Comparison of ENCODE assay signal across 1 cellular context in the genomic region with DNA sequence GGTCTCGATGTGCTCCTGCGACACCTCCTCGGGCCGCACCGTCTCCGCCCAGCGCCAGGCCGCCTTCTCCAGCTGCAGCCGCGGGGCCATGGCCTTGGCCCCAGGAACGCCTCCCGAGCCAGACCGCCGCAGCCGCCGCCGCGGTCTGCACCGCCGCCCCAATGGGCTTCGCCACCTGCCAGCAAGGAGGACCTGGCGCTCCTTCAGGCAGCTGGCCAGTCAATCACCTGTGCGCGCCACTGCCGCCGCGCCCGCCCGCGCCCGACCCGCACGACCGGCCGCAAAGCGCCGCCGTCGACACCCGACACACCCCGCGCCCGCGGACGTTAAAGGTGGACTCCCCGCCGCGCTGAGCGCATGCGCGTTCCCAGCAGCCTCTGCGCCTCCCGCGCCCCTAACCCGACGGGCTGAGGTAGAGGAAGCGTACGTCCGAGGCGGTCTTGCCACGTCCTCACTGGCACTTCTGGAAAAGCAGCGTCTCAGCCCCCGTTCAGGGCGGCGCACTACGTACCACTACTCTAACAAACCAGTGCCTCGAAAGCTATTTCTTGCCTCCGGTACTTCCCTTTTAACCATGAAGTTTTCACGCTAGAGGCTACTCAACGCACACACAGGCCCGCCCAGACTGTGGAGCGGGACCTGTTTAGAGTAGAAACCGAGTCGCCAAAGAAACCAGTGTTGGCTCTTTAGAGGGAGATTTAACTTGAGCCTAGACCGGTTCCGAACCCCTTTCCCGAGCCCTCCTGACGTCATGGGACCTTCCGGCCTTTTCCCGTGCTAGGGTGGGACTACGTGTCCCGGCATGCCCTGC.
TF ChIP-seq lines count a peak whose summit lies in the region.

A gene with protein sequence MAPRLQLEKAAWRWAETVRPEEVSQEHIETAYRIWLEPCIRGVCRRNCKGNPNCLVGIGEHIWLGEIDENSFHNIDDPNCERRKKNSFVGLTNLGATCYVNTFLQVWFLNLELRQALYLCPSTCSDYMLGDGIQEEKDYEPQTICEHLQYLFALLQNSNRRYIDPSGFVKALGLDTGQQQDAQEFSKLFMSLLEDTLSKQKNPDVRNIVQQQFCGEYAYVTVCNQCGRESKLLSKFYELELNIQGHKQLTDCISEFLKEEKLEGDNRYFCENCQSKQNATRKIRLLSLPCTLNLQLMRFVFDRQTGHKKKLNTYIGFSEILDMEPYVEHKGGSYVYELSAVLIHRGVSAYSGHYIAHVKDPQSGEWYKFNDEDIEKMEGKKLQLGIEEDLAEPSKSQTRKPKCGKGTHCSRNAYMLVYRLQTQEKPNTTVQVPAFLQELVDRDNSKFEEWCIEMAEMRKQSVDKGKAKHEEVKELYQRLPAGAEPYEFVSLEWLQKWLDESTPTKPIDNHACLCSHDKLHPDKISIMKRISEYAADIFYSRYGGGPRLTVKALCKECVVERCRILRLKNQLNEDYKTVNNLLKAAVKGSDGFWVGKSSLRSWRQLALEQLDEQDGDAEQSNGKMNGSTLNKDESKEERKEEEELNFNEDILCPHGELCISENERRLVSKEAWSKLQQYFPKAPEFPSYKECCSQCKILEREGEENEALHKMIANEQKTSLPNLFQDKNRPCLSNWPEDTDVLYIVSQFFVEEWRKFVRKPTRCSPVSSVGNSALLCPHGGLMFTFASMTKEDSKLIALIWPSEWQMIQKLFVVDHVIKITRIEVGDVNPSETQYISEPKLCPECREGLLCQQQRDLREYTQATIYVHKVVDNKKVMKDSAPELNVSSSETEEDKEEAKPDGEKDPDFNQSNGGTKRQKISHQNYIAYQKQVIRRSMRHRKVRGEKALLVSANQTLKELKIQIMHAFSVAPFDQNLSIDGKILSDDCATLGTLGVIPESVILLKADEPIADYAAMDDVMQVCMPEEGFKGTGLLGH (minus strand): TSS at position 282 of the 811 bp plus-strand sequence. CDS start 192 bp downstream, at position 90.

TF ChIP-seq in K562, 482 proteins besides CTCF, POLR2A, EP300 and RAD21 (continued from another document and continues in another):
- TF ChIP-seq ZNF318 (IDR thresholded peaks at IDR 0.05; ENCODE audit: borderline replicate concordance in 1 of 2, low read depth in 1 of 2) (0 out of 4 replicates have a peak, but pooled peaks of 1 of the 2 experiments have one; percentile 67), PHTF2 (CRISPR knock-in tag; IDR thresholded peaks at IDR 0.05) (no peak), TBP (optimal IDR thresholded peaks at IDR 0.05; ENCODE audit: low read depth, low read length) (peak; percentile 93), MAFK (IDR thresholded peaks at IDR 0.05; ENCODE audit: low read length) (no peak), TSC22D4 (tag; IDR thresholded peaks at IDR 0.05) (no peak), MAFG (tag; conservative IDR thresholded peaks at IDR 0.05) (no peak), KDM5B (IDR thresholded peaks at IDR 0.05; ENCODE audit: insufficient replicate concordance, low read depth, low read length) (peak; percentile 96), POLR2H (tag; IDR thresholded peaks at IDR 0.05; ENCODE audit: low read depth) (peak; percentile 93), DIDO1 (tag; IDR thresholded peaks at IDR 0.05; ENCODE audit: low read depth) (no peak; the same call in 1 of the 2 replicates), ZNF316 (IDR thresholded peaks at IDR 0.05) (no peak), ZNF133 (CRISPR knock-in tag; IDR thresholded peaks at IDR 0.05) (no peak; the same call in 1 of the 2 replicates), ZNF77 (CRISPR knock-in tag; IDR thresholded peaks at IDR 0.05) (no peak), ZHX1 (conservative IDR thresholded peaks at IDR 0.05; ENCODE audit: low read length) (no peak), ZNF561 (CRISPR knock-in tag; conservative IDR thresholded peaks at IDR 0.05) (no peak), ZNF785 (CRISPR knock-in tag; IDR thresholded peaks at IDR 0.05) (no peak), SMARCC2 (IDR thresholded peaks at IDR 0.05; ENCODE audit: low read depth) (peak; percentile 17; the same call in 1 of the 2 replicates), PML (IDR thresholded peaks at IDR 0.05; ENCODE audit: low read length) (peak; percentile 93), NEUROD1 (IDR thresholded peaks at IDR 0.05; ENCODE audit: borderline replicate concordance, low read depth, low read length, partially characterized antibody) (no peak), SMARCE1 (IDR thresholded peaks at IDR 0.05) (no peak; the same call in 1 of the 2 replicates), FIP1L1 (IDR thresholded peaks at IDR 0.05; ENCODE audit: low read depth, low read length, poor library complexity, severe bottlenecking) (peak; percentile 75), RBM22 (IDR thresholded peaks at IDR 0.05; ENCODE audit: low read depth, low read length, poor library complexity, severe bottlenecking) (no peak), KAT2B (IDR thresholded peaks at IDR 0.05; ENCODE audit: low read depth, low read length) (no peak), LARP7 (IDR thresholded peaks at IDR 0.05) (0 out of 2 replicates have a peak, but pooled peaks have one; percentile 67), GMEB1 (CRISPR knock-in tag; IDR thresholded peaks at IDR 0.05) (peak; percentile 81), ZNF224 (CRISPR knock-in tag; IDR thresholded peaks at IDR 0.05) (peak; percentile 69; the same call in 1 of the 2 replicates), BRD4 (IDR thresholded peaks at IDR 0.05) (peak; percentile 98), ZFP1 (CRISPR knock-in tag; IDR thresholded peaks at IDR 0.05) (no peak), SP2 (IDR thresholded peaks at IDR 0.05; ENCODE audit: extremely low read depth, low read depth, low read length, poor library complexity, severe bottlenecking) (no peak), ZNF134 (CRISPR knock-in tag; conservative IDR thresholded peaks at IDR 0.05) (no peak; the same call in 1 of the 2 replicates), NR2C1 (IDR thresholded peaks at IDR 0.05) (peak; percentile 85), NR2C1 (tag; IDR thresholded peaks at IDR 0.05) (no peak), NR2F6 (CRISPR knock-in tag; IDR thresholded peaks at IDR 0.05) (no peak), PTTG1 (tag; IDR thresholded peaks at IDR 0.05; ENCODE audit: low read depth) (no peak), RBM17 (IDR thresholded peaks at IDR 0.05; ENCODE audit: borderline replicate concordance, low read depth, low read length) (no peak)
- TF ChIP-seq, protein P1, sequence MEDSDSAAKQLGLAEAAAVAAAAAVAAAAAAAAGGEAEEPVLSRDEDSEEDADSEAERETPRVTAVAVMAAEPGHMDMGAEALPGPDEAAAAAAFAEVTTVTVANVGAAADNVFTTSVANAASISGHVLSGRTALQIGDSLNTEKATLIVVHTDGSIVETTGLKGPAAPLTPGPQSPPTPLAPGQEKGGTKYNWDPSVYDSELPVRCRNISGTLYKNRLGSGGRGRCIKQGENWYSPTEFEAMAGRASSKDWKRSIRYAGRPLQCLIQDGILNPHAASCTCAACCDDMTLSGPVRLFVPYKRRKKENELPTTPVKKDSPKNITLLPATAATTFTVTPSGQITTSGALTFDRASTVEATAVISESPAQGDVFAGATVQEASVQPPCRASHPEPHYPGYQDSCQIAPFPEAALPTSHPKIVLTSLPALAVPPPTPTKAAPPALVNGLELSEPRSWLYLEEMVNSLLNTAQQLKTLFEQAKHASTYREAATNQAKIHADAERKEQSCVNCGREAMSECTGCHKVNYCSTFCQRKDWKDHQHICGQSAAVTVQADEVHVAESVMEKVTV (CRISPR knock-in tag; IDR thresholded peaks at IDR 0.05), result no peak; the same call in none of the 2 replicates
- TF ChIP-seq, protein P2, sequence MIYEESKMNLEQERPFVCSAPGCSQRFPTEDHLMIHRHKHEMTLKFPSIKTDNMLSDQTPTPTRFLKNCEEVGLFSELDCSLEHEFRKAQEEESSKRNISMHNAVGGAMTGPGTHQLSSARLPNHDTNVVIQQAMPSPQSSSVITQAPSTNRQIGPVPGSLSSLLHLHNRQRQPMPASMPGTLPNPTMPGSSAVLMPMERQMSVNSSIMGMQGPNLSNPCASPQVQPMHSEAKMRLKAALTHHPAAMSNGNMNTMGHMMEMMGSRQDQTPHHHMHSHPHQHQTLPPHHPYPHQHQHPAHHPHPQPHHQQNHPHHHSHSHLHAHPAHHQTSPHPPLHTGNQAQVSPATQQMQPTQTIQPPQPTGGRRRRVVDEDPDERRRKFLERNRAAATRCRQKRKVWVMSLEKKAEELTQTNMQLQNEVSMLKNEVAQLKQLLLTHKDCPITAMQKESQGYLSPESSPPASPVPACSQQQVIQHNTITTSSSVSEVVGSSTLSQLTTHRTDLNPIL (CRISPR knock-in tag; IDR thresholded peaks at IDR 0.05), result peak; percentile 63; the same call in 1 of the 2 replicates
